ENCODE assay signal across 1 cellular context in the genomic region with DNA sequence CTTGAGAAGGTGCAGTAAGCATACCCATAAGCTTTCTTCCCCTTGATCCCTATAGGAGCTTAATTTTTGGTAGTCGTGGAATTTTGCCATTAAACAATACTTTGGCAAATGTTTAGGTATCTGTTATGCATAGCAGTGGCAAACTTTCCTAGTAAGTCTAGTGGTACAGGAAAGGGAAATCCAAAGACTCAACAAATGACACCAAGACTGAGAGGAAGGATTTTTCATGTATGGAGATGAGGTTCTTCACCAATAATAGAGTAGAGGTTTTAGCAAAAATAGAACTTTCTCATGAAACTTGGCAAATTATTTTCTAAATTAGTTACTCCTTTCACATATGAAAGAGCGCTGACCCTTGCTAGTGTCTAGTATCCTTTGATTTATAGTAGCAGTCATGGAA.
TF ChIP-seq lines count a peak whose summit lies in the region.

No MANE protein-coding gene starts in this region.

TF ChIP-seq in HEK293, 187 proteins besides CTCF, POLR2A, EP300 and RAD21:
- TF ChIP-seq, protein P1, sequence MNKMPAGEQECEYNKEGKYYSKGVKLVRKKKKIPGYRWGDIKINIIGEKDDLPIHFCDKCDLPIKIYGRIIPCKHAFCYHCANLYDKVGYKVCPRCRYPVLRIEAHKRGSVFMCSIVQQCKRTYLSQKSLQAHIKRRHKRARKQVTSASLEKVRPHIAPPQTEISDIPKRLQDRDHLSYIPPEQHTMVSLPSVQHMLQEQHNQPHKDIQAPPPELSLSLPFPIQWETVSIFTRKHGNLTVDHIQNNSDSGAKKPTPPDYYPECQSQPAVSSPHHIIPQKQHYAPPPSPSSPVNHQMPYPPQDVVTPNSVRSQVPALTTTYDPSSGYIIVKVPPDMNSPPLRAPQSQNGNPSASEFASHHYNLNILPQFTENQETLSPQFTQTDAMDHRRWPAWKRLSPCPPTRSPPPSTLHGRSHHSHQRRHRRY (tag by site-specific recombination; IDR thresholded peaks at IDR 0.05): no peak
- TF ChIP-seq SP3 (tag by site-specific recombination; IDR thresholded peaks at IDR 0.05) (no peak), ZNF776 (tag by site-specific recombination; IDR thresholded peaks at IDR 0.05; ENCODE audit: borderline replicate concordance) (no peak), OSR2 (tag by site-specific recombination; IDR thresholded peaks at IDR 0.05) (peak; percentile 81)
TF ChIP-seq in HEK293: peak in this region for 1.
